In the genomic region with DNA sequence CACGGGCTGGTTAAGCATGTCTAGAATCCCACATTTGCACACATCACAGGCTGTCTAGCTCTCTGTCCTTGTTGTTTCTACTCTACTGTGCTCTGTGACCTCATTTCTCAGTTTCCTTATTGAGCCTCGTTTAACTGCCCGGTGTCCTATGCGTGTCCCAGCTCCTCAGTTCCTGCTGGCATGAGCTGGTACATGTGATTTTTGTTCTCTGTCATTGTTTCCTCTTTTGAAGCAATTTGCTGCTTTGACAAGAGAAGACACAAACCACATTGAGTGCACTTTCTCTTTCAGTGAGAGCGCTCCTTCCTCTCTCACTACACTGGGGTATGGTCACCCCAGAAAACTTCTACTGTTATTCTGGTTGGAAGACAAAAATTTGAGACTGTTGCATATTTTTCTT, we compare ENCODE assay signal across 8 cellular contexts.
DNase-seq lines count a peak whose midpoint lies in the region; ATAC-seq and TF ChIP-seq lines count a peak whose summit lies in the region.
"Had no signal": no experiment of that assay in that cellular context is flagged by ENCODE, and none has a peak within 500 bp of the region (broad histone marks: within the 10 kb centered on the region; RNA-seq: fewer than 3 reads in every experiment).

No MANE protein-coding gene starts in this region.

- no peak overlapping the region for H3K27ac Mint-ChIP-seq in activated naive CD8-positive, alpha-beta T cell treated with anti-CD3 and anti-CD28 coated beads for 36 hours

- ATAC-seq in GM18873 (IDR thresholded peaks at IDR 0.05; ENCODE audit: low FRiP score, unreplicated experiment) (peak; percentile 96), GM21619 (IDR thresholded peaks at IDR 0.05; ENCODE audit: unreplicated experiment) (peak; percentile 96), HG03460 (IDR thresholded peaks at IDR 0.05; ENCODE audit: unreplicated experiment) (peak; percentile 95), mucosa of descending colon (peak; percentile 88)

- peaks cover 2% of the 10 kb centered on the region for H3K4me1 Mint-ChIP-seq in activated naive CD8-positive, alpha-beta T cell treated with anti-CD3 and anti-CD28 coated beads for 36 hours

- no peaks in the 10 kb centered on the region for H3K36me3 Mint-ChIP-seq in activated naive CD8-positive, alpha-beta T cell treated with anti-CD3 and anti-CD28 coated beads for 36 hours

- H3K4me3 ChIP-seq in mucosa of descending colon (no peak overlapping the region), brain microvascular endothelial cell (ENCODE audit: low read depth, low read length) (no peak overlapping the region)

- H3K27me3 Mint-ChIP-seq in activated naive CD8-positive, alpha-beta T cell treated with anti-CD3 and anti-CD28 coated beads for 36 hours: no peaks in the 10 kb centered on the region

- DNase-seq in mucosa of descending colon (peak in 1 of 3 donors; percentile 27), activated gamma-delta T cell (lab: John Stamatoyannopoulos, UW) (no peak), brain microvascular endothelial cell (no peak)
- no peak for DNase-seq in activated naive CD8-positive, alpha-beta T cell treated with anti-CD3 and anti-CD28 coated beads for 36 hours
- DNase-seq: activated CD4-positive, alpha-beta T cell treated with anti-CD3 and anti-CD28 coated beads, Interleukin-2, amount 50 U/mL, for 1 hour had no signal

- H3K27ac ChIP-seq in brain microvascular endothelial cell: no peak overlapping the region

- in situ Hi-C loops in brain microvascular endothelial cell (cut with HindIII; ENCODE audit: low pct_ligation_motif_present, low sequenced_read_pairs): no loop called here

- no peak for TF ChIP-seq CTCF in mucosa of descending colon (IDR thresholded peaks at IDR 0.05)
- no peak for TF ChIP-seq CTCF in brain microvascular endothelial cell (IDR thresholded peaks at IDR 0.05; ENCODE audit: low read depth, low read length, missing control alignments)

- H3K4me3 Mint-ChIP-seq in activated naive CD8-positive, alpha-beta T cell treated with anti-CD3 and anti-CD28 coated beads for 36 hours: no peak overlapping the region

- intact Hi-C loops in mucosa of descending colon (cut with DNase I, micrococcal nuclease): no loop called here

- no peaks in the 10 kb centered on the region for H3K9me3 Mint-ChIP-seq in activated naive CD8-positive, alpha-beta T cell treated with anti-CD3 and anti-CD28 coated beads for 36 hours

- H3K9me3 ChIP-seq in mucosa of descending colon: no peaks in the 10 kb centered on the region

- no peaks in the 10 kb centered on the region for H3K4me1 ChIP-seq in mucosa of descending colon (ENCODE audit: low read depth)

- H3K27me3 ChIP-seq in brain microvascular endothelial cell (replicated peaks): no peaks in the 10 kb centered on the region

- no peaks in the 10 kb centered on the region for H3K36me3 ChIP-seq in mucosa of descending colon (ENCODE audit: low read depth)
- no peaks in the 10 kb centered on the region for H3K36me3 ChIP-seq in brain microvascular endothelial cell (replicated peaks)
